9 cellular contexts compared by ENCODE assay signal in genomic region chr6:90458353-90459224, GRCh38.
DNase-seq lines count a peak whose midpoint lies in the region; ATAC-seq, FAIRE-seq and TF ChIP-seq lines count a peak whose summit lies in the region.
"Had no signal": no experiment of that assay in that cellular context is flagged by ENCODE, and none has a peak within 500 bp of the region (broad histone marks: within the 10 kb centered on the region; RNA-seq: fewer than 3 reads in every experiment).

No MANE protein-coding gene starts in this region.

- intact Hi-C loops in thyroid gland (cut with DNase I): no loop called here

- H3K27ac ChIP-seq in thyroid gland: no peak overlapping the region

- ATAC-seq in activated T-helper 17 cell treated with anti-CD3 and anti-CD28 coated beads, Interleukin-2, amount 50 U/mL, for 72 hours (replicated peaks): peak; percentile 94
- ATAC-seq in GM18873 (IDR thresholded peaks at IDR 0.05; ENCODE audit: low FRiP score, unreplicated experiment): no peak

- H3K27ac Mint-ChIP-seq in activated T-helper 17 cell treated with anti-CD3 and anti-CD28 coated beads, Interleukin-2, amount 50 U/mL, for 72 hours: peak overlapping the region; percentile 86
- H3K27ac Mint-ChIP-seq in neural crest cell (ENCODE audit: unreplicated experiment): peak overlapping the region; percentile 61

- no peaks in the 10 kb centered on the region for H3K36me3 ChIP-seq in thyroid gland

- no peak overlapping the region for H3K4me3 ChIP-seq in thyroid gland (replicated peaks in 1 of 3)

- H3K9me3 Mint-ChIP-seq in activated T-helper 17 cell treated with anti-CD3 and anti-CD28 coated beads, Interleukin-2, amount 50 U/mL, for 72 hours: peaks cover under 1% of the 10 kb centered on the region
- peaks cover 5% of the 10 kb centered on the region for H3K9me3 Mint-ChIP-seq in neural crest cell

- no peak for FAIRE-seq in GM19239 (lab: Jason Lieb, UNC)

- TF ChIP-seq CTCF in neural crest cell (conservative IDR thresholded peaks at IDR 0.05) (no peak), thyroid gland (IDR thresholded peaks at IDR 0.05) (no peak)

- no peak for TF ChIP-seq POLR2A in thyroid gland (IDR thresholded peaks at IDR 0.05)

- no peaks in the 10 kb centered on the region for H3K27me3 ChIP-seq in thyroid gland

- no peaks in the 10 kb centered on the region for H3K9me3 ChIP-seq in thyroid gland

- H3K36me3 Mint-ChIP-seq in activated T-helper 17 cell treated with anti-CD3 and anti-CD28 coated beads, Interleukin-2, amount 50 U/mL, for 72 hours (ENCODE audit: low read depth): no peaks in the 10 kb centered on the region
- H3K36me3 Mint-ChIP-seq in neural crest cell (ENCODE audit: low read depth): peaks cover 2% of the 10 kb centered on the region

- H3K27me3 Mint-ChIP-seq in activated T-helper 17 cell treated with anti-CD3 and anti-CD28 coated beads, Interleukin-2, amount 50 U/mL, for 72 hours: no peaks in the 10 kb centered on the region
- no peaks in the 10 kb centered on the region for H3K27me3 Mint-ChIP-seq in neural crest cell (ENCODE audit: low read depth)

- peak overlapping the region; percentile 68 for H3K4me3 Mint-ChIP-seq in activated T-helper 17 cell treated with anti-CD3 and anti-CD28 coated beads, Interleukin-2, amount 50 U/mL, for 72 hours
- H3K4me3 Mint-ChIP-seq in neural crest cell: no peak overlapping the region

- DNase-seq in activated gamma-delta T cell treated with Interleukin-2 at 50 U/mL for 16 hours: peak; percentile 23
- DNase-seq in activated gamma-delta T cell (lab: John Stamatoyannopoulos, UW): no peak
- no peak for DNase-seq in neural crest cell (ENCODE audit: low read depth, low spot score)
- peak; percentile 32 to 33 for DNase-seq in thyroid gland
- DNase-seq in DMS53 treated with DMSO at 0.1 percent for 48 hours (lab: John Stamatoyannopoulos, UW; ENCODE audit: unreplicated experiment): no peak
- no peak for DNase-seq in GM19239 (ENCODE audit: insufficient read length, low spot score)
- DNase-seq: T1000 had no signal

- peaks cover 45% of the 10 kb centered on the region for H3K4me1 Mint-ChIP-seq in activated T-helper 17 cell treated with anti-CD3 and anti-CD28 coated beads, Interleukin-2, amount 50 U/mL, for 72 hours
- peaks cover 14% of the 10 kb centered on the region for H3K4me1 Mint-ChIP-seq in neural crest cell

- WGBS in thyroid gland, 2 donors: 35 to 39% methylated on average over 10 of the region's 10 CpGs

- H3K4me1 ChIP-seq in thyroid gland: no peaks in the 10 kb centered on the region

Comparison
In these comparisons a context has a peak if more than half of its experiments do, and no peak if none do; other contexts are left out.
1. DNase-seq: peak in activated gamma-delta T cell treated with Interleukin-2 at 50 U/mL for 16 hours (single experiment) and thyroid gland (2 of 2); none in activated gamma-delta T cell (single experiment), neural crest cell (single experiment), DMS53 treated with DMSO at 0.1 percent for 48 hours (single experiment) and GM19239 (single experiment).